12 cellular contexts compared by ENCODE assay signal in genomic region chr19:40584007-40584406, GRCh38. TPM values are rescaled to one million over a fixed set of nuclear protein-coding genes. Genes with fewer than 3 reads are reported as not detected.
DNase-seq lines count a peak whose midpoint lies in the region; ATAC-seq and TF ChIP-seq lines count a peak whose summit lies in the region.
"Had no signal": no experiment of that assay in that cellular context is flagged by ENCODE, and none has a peak within 500 bp of the region (broad histone marks: within the 10 kb centered on the region; RNA-seq: fewer than 3 reads in every experiment).

No MANE protein-coding gene starts in this region.

- H3K9me3 ChIP-seq in cardiac muscle cell (ENCODE audit: low read depth), result no peaks in the 10 kb centered on the region
- no peaks in the 10 kb centered on the region for H3K9me3 ChIP-seq in left ventricle myocardium inferior (replicated peaks)
- no peaks in the 10 kb centered on the region for H3K9me3 ChIP-seq in OCI-LY7 (ENCODE audit: low read length)
- H3K9me3 ChIP-seq: ovary had no signal

- no TSS peak for BruUV-seq in OCI-LY7 (replicated peaks; lab: Mats Ljungman, UMichigan)

- no peaks in the 10 kb centered on the region for H3K9me3 Mint-ChIP-seq in endothelial cell (ENCODE audit: unreplicated experiment)
- no peaks in the 10 kb centered on the region for H3K9me3 Mint-ChIP-seq in stimulated activated effector memory CD8-positive, alpha-beta T cell treated with anti-CD3 and anti-CD28 coated beads, Interleukin-12 subunit alpha, Interleukin-12 subunit beta, amount 100 ng/mL, for 72 hours

- no peak overlapping the region for H2AFZ ChIP-seq in OCI-LY7 (ENCODE audit: low read length)

- POLR2A ChIA-PET in OCI-LY7 (lab: Charles Lee), result interaction anchor here (0.6 kb wide), 1 partner anchor 122 kb away, joined by 5 read pairs; no protein-coding TSS in a partner anchor

- no peaks in the 10 kb centered on the region for H3K79me2 ChIP-seq in OCI-LY7 (ENCODE audit: insufficient read depth, low read depth, low read length)

- H3K4me1 ChIP-seq in cardiac muscle cell (ENCODE audit: low read depth) (no peaks in the 10 kb centered on the region), left ventricle myocardium inferior (no peaks in the 10 kb centered on the region), OCI-LY7 (ENCODE audit: insufficient read depth, low read length, poor library complexity, severe bottlenecking) (no peaks in the 10 kb centered on the region)

- H3K4me1 Mint-ChIP-seq in endothelial cell (ENCODE audit: unreplicated experiment), result no peaks in the 10 kb centered on the region
- peaks cover 21% of the 10 kb centered on the region for H3K4me1 Mint-ChIP-seq in stimulated activated effector memory CD8-positive, alpha-beta T cell treated with anti-CD3 and anti-CD28 coated beads, Interleukin-12 subunit alpha, Interleukin-12 subunit beta, amount 100 ng/mL, for 72 hours

- CTCF ChIA-PET in OCI-LY7 (lab: Charles Lee; ENCODE audit: unreplicated experiment), result no interaction called here

- no peak overlapping the region for H3K4me3 ChIP-seq in cardiac muscle cell
- no peak overlapping the region for H3K4me3 ChIP-seq in left ventricle myocardium inferior
- no peak overlapping the region for H3K4me3 ChIP-seq in OCI-LY7 (ENCODE audit: low read depth, low read length, poor library complexity, severe bottlenecking)
- H3K4me3 ChIP-seq: ovary had no signal

- H3K9me2 ChIP-seq in OCI-LY7 (ENCODE audit: insufficient read depth, low read length), result no peaks in the 10 kb centered on the region

- H3K4me3 Mint-ChIP-seq in endothelial cell (ENCODE audit: unreplicated experiment), result no peak overlapping the region
- H3K4me3 Mint-ChIP-seq in stimulated activated effector memory CD8-positive, alpha-beta T cell treated with anti-CD3 and anti-CD28 coated beads, Interleukin-12 subunit alpha, Interleukin-12 subunit beta, amount 100 ng/mL, for 72 hours, result no peak overlapping the region
- H3K4me3 Mint-ChIP-seq: B cell had no signal

- no peak for DNase-seq in cardiac muscle cell (ENCODE audit: low read depth in 1 of 2, low spot score in 1 of 2)
- no peak for DNase-seq in left ventricle myocardium inferior
- DNase-seq in OCI-LY7 (ENCODE audit: low spot score), result no peak
- no peak for DNase-seq in endothelial cell (ENCODE audit: low spot score)
- no peak for DNase-seq in stimulated activated effector memory CD8-positive, alpha-beta T cell treated with anti-CD3 and anti-CD28 coated beads, Interleukin-12 subunit alpha, Interleukin-12 subunit beta, amount 100 ng/mL, for 72 hours (ENCODE audit: low spot score in 2 of 2)
- no peak for DNase-seq in hypothalamus (lab: John Stamatoyannopoulos, UW)
- no peak for DNase-seq in AG08396 (ENCODE audit: low spot score)
- DNase-seq in stimulated activated naive CD4-positive, alpha-beta T cell (lab: John Stamatoyannopoulos, UW), result no peak
- DNase-seq: NK-92 treated with Interleukin-12 subunit alpha and Interleukin-12 subunit beta, amount 100 ng/mL, for 24 hours; ovary; stimulated activated CD4-positive, alpha-beta T cell treated with anti-CD3 and anti-CD28 coated beads, Interleukin-2, amount 100 ng/mL, for 24 hours had no signal

- ATAC-seq in stimulated activated effector memory CD8-positive, alpha-beta T cell treated with anti-CD3 and anti-CD28 coated beads, Interleukin-12 subunit alpha, Interleukin-12 subunit beta, amount 100 ng/mL, for 72 hours, result no peak

- H3K36me3 Mint-ChIP-seq in endothelial cell (ENCODE audit: low read depth, unreplicated experiment), result peaks cover 41% of the 10 kb centered on the region
- peaks cover 97% of the 10 kb centered on the region for H3K36me3 Mint-ChIP-seq in stimulated activated effector memory CD8-positive, alpha-beta T cell treated with anti-CD3 and anti-CD28 coated beads, Interleukin-12 subunit alpha, Interleukin-12 subunit beta, amount 100 ng/mL, for 72 hours

- intact Hi-C loops in left ventricle myocardium inferior (cut with micrococcal nuclease) (no loop called here), OCI-LY7 (cut with micrococcal nuclease; ENCODE audit: unreplicated experiment) (no loop called here)

- H3K27ac ChIP-seq in cardiac muscle cell (no peak overlapping the region), left ventricle myocardium inferior (replicated peaks) (no peak overlapping the region), OCI-LY7 (ENCODE audit: low read depth, low read length, poor library complexity, severe bottlenecking) (no peak overlapping the region)
- H3K27ac ChIP-seq: ovary had no signal

- peaks cover 5% of the 10 kb centered on the region for H3K27me3 Mint-ChIP-seq in endothelial cell (ENCODE audit: unreplicated experiment)
- H3K27me3 Mint-ChIP-seq: B cell had no signal

- no peaks in the 10 kb centered on the region for H4K20me1 ChIP-seq in OCI-LY7 (ENCODE audit: insufficient read depth, low read length)

- no peaks in the 10 kb centered on the region for H3K27me3 ChIP-seq in cardiac muscle cell
- no peaks in the 10 kb centered on the region for H3K27me3 ChIP-seq in left ventricle myocardium inferior (ENCODE audit: low read depth)
- H3K27me3 ChIP-seq: ovary had no signal

- H3K27ac Mint-ChIP-seq in endothelial cell (ENCODE audit: unreplicated experiment), result no peak overlapping the region
- peak overlapping the region; percentile 26 for H3K27ac Mint-ChIP-seq in stimulated activated effector memory CD8-positive, alpha-beta T cell treated with anti-CD3 and anti-CD28 coated beads, Interleukin-12 subunit alpha, Interleukin-12 subunit beta, amount 100 ng/mL, for 72 hours

- TF ChIP-seq CTCF in cardiac muscle cell (IDR thresholded peaks at IDR 0.05; ENCODE audit: low read depth, low read length), result peak; percentile 20
- no peak for TF ChIP-seq CTCF in left ventricle myocardium inferior (IDR thresholded peaks at IDR 0.05; ENCODE audit: borderline replicate concordance)
- peak; percentile 63 for TF ChIP-seq CTCF in OCI-LY7 (conservative IDR thresholded peaks at IDR 0.05; ENCODE audit: low read length)
- TF ChIP-seq CTCF in endothelial cell (IDR thresholded peaks at IDR 0.05; ENCODE audit: unreplicated experiment), result peak; percentile 24

- no peak overlapping the region for H3K4me2 ChIP-seq in OCI-LY7 (ENCODE audit: low read length)

- H3K36me3 ChIP-seq in cardiac muscle cell (no peaks in the 10 kb centered on the region), left ventricle myocardium inferior (peaks cover 76% of the 10 kb centered on the region), OCI-LY7 (ENCODE audit: insufficient read depth, low read length) (peaks cover 27% of the 10 kb centered on the region)
- H3K36me3 ChIP-seq: ovary had no signal

RNA-seq across cellular contexts. Expression of gene SHKBP1, which starts 7.3 kb away (rescaled TPM):
- total RNA-seq in cardiac muscle cell (53.3 and 63.6 TPM in 2 replicates), left ventricle myocardium inferior (14.8 TPM), OCI-LY7 (2022) (115 and 130 TPM in 2 replicates), endothelial cell (ENCODE audit: unreplicated experiment) (84.6 TPM)
- 70.1 and 83.4 TPM in 2 replicates for polyA plus RNA-seq in cardiac muscle cell
- total RNA-seq in OCI-LY7 (2014; rRNA removed; shearing (Covaris generic)), result 42.0 and 49.4 TPM in 2 replicates

RNA-seq across cellular contexts. Expression of gene LTBP4, which starts 17.2 kb away (rescaled TPM):
- total RNA-seq in cardiac muscle cell (85.3 and 203 TPM in 2 replicates), left ventricle myocardium inferior (260 TPM), OCI-LY7 (2022) (108 and 121 TPM in 2 replicates), endothelial cell (ENCODE audit: unreplicated experiment) (175 TPM)
- polyA plus RNA-seq in cardiac muscle cell, result 158 and 255 TPM in 2 replicates
- 22.1 and 44.5 TPM in 2 replicates for total RNA-seq in OCI-LY7 (2014; rRNA removed; shearing (Covaris generic))
